Comparison of ENCODE assay signal across 1 cellular context in genomic region chr3:49054344-49054862, GRCh38.
TF ChIP-seq lines count a peak whose summit lies in the region.

No MANE protein-coding gene starts in this region.

TF ChIP-seq in HepG2, 621 proteins besides CTCF, POLR2A, EP300 and RAD21:
- TF ChIP-seq RARG (CRISPR knock-in tag; IDR thresholded peaks at IDR 0.05; ENCODE audit: low read depth) = no peak
- TF ChIP-seq NFKB2 (CRISPR knock-in tag; IDR thresholded peaks at IDR 0.05; ENCODE audit: borderline replicate concordance) = no peak
- TF ChIP-seq ASH2L (IDR thresholded peaks at IDR 0.05; ENCODE audit: insufficient read length, low read depth, low read length) = no peak
- TF ChIP-seq TSC22D2 (CRISPR knock-in tag; IDR thresholded peaks at IDR 0.05; ENCODE audit: borderline replicate concordance) = no peak
- no peak for TF ChIP-seq ZFX (CRISPR knock-in tag; IDR thresholded peaks at IDR 0.05; ENCODE audit: low read depth)
- TF ChIP-seq ZNF580 (CRISPR knock-in tag; IDR thresholded peaks at IDR 0.05; ENCODE audit: borderline replicate concordance, low read depth) = no peak
- no peak for TF ChIP-seq PCBP1 (IDR thresholded peaks at IDR 0.05; ENCODE audit: borderline replicate concordance, low read depth, low read length)
- peak; percentile 88 for TF ChIP-seq ZNF121 (CRISPR knock-in tag; IDR thresholded peaks at IDR 0.05)
- TF ChIP-seq ZNF770 (CRISPR knock-in tag; IDR thresholded peaks at IDR 0.05) = peak; percentile 94
- no peak for TF ChIP-seq ZFP36L1 (CRISPR knock-in tag; IDR thresholded peaks at IDR 0.05)
- 0 out of 2 replicates have a peak, but pooled peaks have one; percentile 23 for TF ChIP-seq RARA (CRISPR knock-in tag; IDR thresholded peaks at IDR 0.05)
- TF ChIP-seq TBL1XR1 (IDR thresholded peaks at IDR 0.05; ENCODE audit: borderline replicate concordance, low read length, partially characterized antibody) = no peak
- no peak for TF ChIP-seq MAX (IDR thresholded peaks at IDR 0.05)
- TF ChIP-seq GLI4 (CRISPR knock-in tag; IDR thresholded peaks at IDR 0.05; ENCODE audit: borderline replicate concordance) = no peak
- no peak for TF ChIP-seq ZNF775 (CRISPR knock-in tag; IDR thresholded peaks at IDR 0.05; ENCODE audit: borderline replicate concordance)
- no peak for TF ChIP-seq ZFP91 (CRISPR knock-in tag; IDR thresholded peaks at IDR 0.05; ENCODE audit: borderline replicate concordance)
- TF ChIP-seq SP2 (CRISPR knock-in tag; IDR thresholded peaks at IDR 0.05) = no peak
- TF ChIP-seq SAFB2 (CRISPR knock-in tag; IDR thresholded peaks at IDR 0.05; ENCODE audit: borderline replicate concordance, low read depth) = no peak
- no peak for TF ChIP-seq SIX1 (CRISPR knock-in tag; IDR thresholded peaks at IDR 0.05; ENCODE audit: borderline replicate concordance)
- TF ChIP-seq HMG20B (CRISPR knock-in tag; conservative IDR thresholded peaks at IDR 0.05) = no peak
- no peak for TF ChIP-seq FOXA3 (CRISPR knock-in tag; IDR thresholded peaks at IDR 0.05)
- no peak for TF ChIP-seq ZBTB21 (CRISPR knock-in tag; IDR thresholded peaks at IDR 0.05)
- TF ChIP-seq HNRNPK (IDR thresholded peaks at IDR 0.05; ENCODE audit: low read depth, low read length, poor library complexity, severe bottlenecking) = no peak
- no peak for TF ChIP-seq ZNF556 (CRISPR knock-in tag; IDR thresholded peaks at IDR 0.05; ENCODE audit: borderline replicate concordance)
- no peak for TF ChIP-seq ZKSCAN5 (CRISPR knock-in tag; IDR thresholded peaks at IDR 0.05)
- TF ChIP-seq HNF4A (CRISPR knock-in tag; IDR thresholded peaks at IDR 0.05) = peak; percentile 59; the same call in 1 of the 2 replicates
- no peak for TF ChIP-seq ZNF30 (CRISPR knock-in tag; IDR thresholded peaks at IDR 0.05)
- TF ChIP-seq YEATS4 (CRISPR knock-in tag; IDR thresholded peaks at IDR 0.05; ENCODE audit: borderline replicate concordance) = no peak
- TF ChIP-seq ZMYM2 (CRISPR knock-in tag; IDR thresholded peaks at IDR 0.05) = 0 out of 2 replicates have a peak, but pooled peaks have one; percentile 42
- no peak for TF ChIP-seq TEAD3 (CRISPR knock-in tag; optimal IDR thresholded peaks at IDR 0.05; ENCODE audit: borderline replicate concordance)
- TF ChIP-seq ZNF816 (CRISPR knock-in tag; IDR thresholded peaks at IDR 0.05; ENCODE audit: borderline replicate concordance) = no peak
- TF ChIP-seq ZNF331 (CRISPR knock-in tag; IDR thresholded peaks at IDR 0.05) = no peak
- no peak for TF ChIP-seq JUNB (CRISPR knock-in tag; IDR thresholded peaks at IDR 0.05; ENCODE audit: borderline replicate concordance)
